In the genomic region with DNA sequence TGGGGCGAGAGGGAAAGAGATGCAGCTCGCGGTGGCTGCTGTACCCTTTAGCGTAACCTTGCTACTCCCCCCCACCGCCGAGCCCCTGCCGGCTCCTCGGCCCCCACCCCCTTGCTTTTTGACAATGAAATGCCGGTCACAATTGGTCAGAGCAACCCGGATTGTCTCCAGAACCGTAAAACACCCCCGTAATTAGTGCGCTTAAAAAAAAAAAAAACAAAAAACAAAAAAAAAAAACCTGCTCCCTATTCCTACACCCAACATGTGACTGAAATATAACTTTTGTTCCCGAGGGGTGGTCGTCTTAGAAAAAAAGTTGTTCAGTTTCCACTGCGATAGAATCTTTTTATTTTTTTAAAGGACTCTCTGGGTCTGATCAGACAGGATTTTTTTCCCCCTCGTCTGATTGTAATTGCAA, we compare ENCODE assay signal across 7 cellular contexts. TPM values are rescaled to one million over a fixed set of nuclear protein-coding genes. Genes with fewer than 3 reads are reported as not detected.
A peak's percentile ranks its signal among the peaks of the same experiment; 100 is the strongest.
DNase-seq lines count a peak whose midpoint lies in the region; ATAC-seq, FAIRE-seq and TF ChIP-seq lines count a peak whose summit lies in the region.

No MANE protein-coding gene starts in this region.

- H3K27ac Mint-ChIP-seq in activated B cell treated with CpG ODN at 0.5 μM for 24 hours, result peak overlapping the region; percentile 98

- CTCF ChIA-PET in activated B cell treated with CpG ODN at 0.5 μM for 24 hours (lab: Charles Lee), result interaction anchor here (1.2 to 2.0 kb wide), 3 partner anchors 90 to 383 kb away, joined by 3 to 17 read pairs (median 7); no protein-coding TSS in a partner anchor

- TF ChIP-seq CTCF in HL-60 (IDR thresholded peaks at IDR 0.05; ENCODE audit: insufficient read depth, low read length), result no peak
- no peak for TF ChIP-seq CTCF in activated B cell treated with CpG ODN at 0.5 μM for 24 hours (IDR thresholded peaks at IDR 0.05)
- no peak for TF ChIP-seq CTCF in foreskin fibroblast (IDR thresholded peaks at IDR 0.05; ENCODE audit: low read depth, low read length)

- FAIRE-seq in GM19239 (lab: Jason Lieb, UNC), result no peak

- H3K4me1 Mint-ChIP-seq in activated B cell treated with CpG ODN at 0.5 μM for 24 hours, result peaks cover 42% of the 10 kb centered on the region

- H3K27ac ChIP-seq in HL-60 (replicated peaks) (peak overlapping the region; percentile 96), skin epidermis (peak overlapping the region; percentile 57 to 99 (median 97))

- DNase-seq in HL-60 (ENCODE audit: low read depth in 1 of 2, low spot score in 1 of 2) (no peak), activated B cell treated with CpG ODN at 0.5 μM for 24 hours (no peak), foreskin fibroblast (no peak), GM19239 (ENCODE audit: insufficient read length, low spot score) (no peak), NOMO-1 treated with dmso at 0.1 percent for 144 hours (lab: John Stamatoyannopoulos, UW; ENCODE audit: unreplicated experiment) (no peak)

- H3K27me3 Mint-ChIP-seq in activated B cell treated with CpG ODN at 0.5 μM for 24 hours, result no peaks in the 10 kb centered on the region

- H3K4me3 Mint-ChIP-seq in activated B cell treated with CpG ODN at 0.5 μM for 24 hours, result peak overlapping the region; percentile 99

- H3K9me3 Mint-ChIP-seq in activated B cell treated with CpG ODN at 0.5 μM for 24 hours, result no peaks in the 10 kb centered on the region

- POLR2A ChIA-PET in activated B cell treated with CpG ODN at 0.5 μM for 24 hours (lab: Charles Lee), result interaction anchor here (0.6 to 7.7 kb wide), 34 partner anchors 9 to 1981 kb away, joined by 3 to 158 read pairs (median 7); a partner anchor contains a TSS

- H3K36me3 Mint-ChIP-seq in activated B cell treated with CpG ODN at 0.5 μM for 24 hours (ENCODE audit: low read depth), result peaks cover 15% of the 10 kb centered on the region

- intact Hi-C loops in activated B cell treated with CpG ODN at 0.5 μM for 24 hours (cut with micrococcal nuclease), result loop anchor here (1.0 to 2.0 kb wide), 4 partner anchors 69 to 163 kb away; no protein-coding TSS in a partner anchor

- no peaks in the 10 kb centered on the region for H3K27me3 ChIP-seq in HL-60 (ENCODE audit: insufficient read depth, poor library complexity, severe bottlenecking)

- peak overlapping the region; percentile 58 for H3K4me3 ChIP-seq in HL-60 (replicated peaks; ENCODE audit: insufficient read depth, low read length)
- H3K4me3 ChIP-seq in foreskin fibroblast (ENCODE audit: low read depth in 1 of 2, low read length in 2 of 2), result peak overlapping the region; percentile 70 to 84
- peak overlapping the region; percentile 60 to 91 (median 79) for H3K4me3 ChIP-seq in skin epidermis

- no peak for ATAC-seq in activated B cell treated with CpG ODN at 0.5 μM for 24 hours (ENCODE audit: low read depth)
- no peak for ATAC-seq in GM19023 (IDR thresholded peaks at IDR 0.05; ENCODE audit: unreplicated experiment)

RNA-seq across cellular contexts. Expression of a gene that starts 0.8 kb away (rescaled TPM):
- 116 and 130 TPM in 2 replicates for total RNA-seq in activated B cell treated with CpG ODN at 0.5 μM for 24 hours
